Comparison of ENCODE assay signal across 6 cellular contexts in genomic region chr17:4988168-4988567, GRCh38. TPM values are rescaled to one million over a fixed set of nuclear protein-coding genes. Genes with fewer than 3 reads are reported as not detected.
DNase-seq lines count a peak whose midpoint lies in the region; ATAC-seq and FAIRE-seq lines count a peak whose summit lies in the region.

No MANE protein-coding gene starts in this region.

- H3K36me3 Mint-ChIP-seq in activated naive CD8-positive, alpha-beta T cell treated with anti-CD3 and anti-CD28 coated beads, Interleukin-2, amount 10 ng/mL, durations not matched to agents 7 days and 5 days, result peaks cover 8% of the 10 kb centered on the region

- DNase-seq in GM03348 (ENCODE audit: low spot score) (peak; percentile 20), NCI-H748 (lab: John Stamatoyannopoulos, UW; ENCODE audit: unreplicated experiment) (no peak), RCC 7860 (ENCODE audit: low spot score) (no peak), COR-L47 (lab: John Stamatoyannopoulos, UW) (no peak)
- DNase-seq in activated naive CD8-positive, alpha-beta T cell treated with anti-CD3 and anti-CD28 coated beads, Interleukin-2, amount 10 ng/mL, durations not matched to agents 7 days and 5 days, result no peak

- H3K9me3 ChIP-seq in mononuclear cell (ENCODE audit: low read depth, low read length), result no peaks in the 10 kb centered on the region

- H3K9me3 Mint-ChIP-seq in activated naive CD8-positive, alpha-beta T cell treated with anti-CD3 and anti-CD28 coated beads, Interleukin-2, amount 10 ng/mL, durations not matched to agents 7 days and 5 days, result no peaks in the 10 kb centered on the region

- POLR2A ChIA-PET in activated naive CD8-positive, alpha-beta T cell treated with anti-CD3 and anti-CD28 coated beads, Interleukin-2, amount 10 ng/mL, durations not matched to agents 7 days and 5 days (lab: Charles Lee), result interaction anchor here (0.5 to 4.5 kb wide), 10 partner anchors 10 to 114 kb away, joined by 3 to 27 read pairs (median 6); partner anchors contain the start of genes INCA1, KIF1C, PFN1 and RNF167

- H3K4me3 Mint-ChIP-seq in activated naive CD8-positive, alpha-beta T cell treated with anti-CD3 and anti-CD28 coated beads, Interleukin-2, amount 10 ng/mL, durations not matched to agents 7 days and 5 days, result peak overlapping the region; percentile 85

- no peak for ATAC-seq in activated naive CD8-positive, alpha-beta T cell treated with anti-CD3 and anti-CD28 coated beads, Interleukin-2, amount 10 ng/mL, durations not matched to agents 7 days and 5 days (ENCODE audit: low read depth)

- H3K4me3 ChIP-seq in mononuclear cell (ENCODE audit: low read length), result peak overlapping the region; percentile 88

- no peaks in the 10 kb centered on the region for H3K27me3 ChIP-seq in mononuclear cell (ENCODE audit: insufficient read depth, low read length)

- peak overlapping the region; percentile 78 for H3K27ac Mint-ChIP-seq in activated naive CD8-positive, alpha-beta T cell treated with anti-CD3 and anti-CD28 coated beads, Interleukin-2, amount 10 ng/mL, durations not matched to agents 7 days and 5 days

- H3K27me3 Mint-ChIP-seq in activated naive CD8-positive, alpha-beta T cell treated with anti-CD3 and anti-CD28 coated beads, Interleukin-2, amount 10 ng/mL, durations not matched to agents 7 days and 5 days, result no peaks in the 10 kb centered on the region

- no peak for FAIRE-seq in RCC 7860 (lab: Jason Lieb, UNC)

- H3K4me1 Mint-ChIP-seq in activated naive CD8-positive, alpha-beta T cell treated with anti-CD3 and anti-CD28 coated beads, Interleukin-2, amount 10 ng/mL, durations not matched to agents 7 days and 5 days, result peaks cover 26% of the 10 kb centered on the region

- peaks cover 31% of the 10 kb centered on the region for H3K4me1 ChIP-seq in mononuclear cell (ENCODE audit: insufficient read depth, low read length)

RNA-seq across cellular contexts. Expression of gene CAMTA2, which starts 0.7 kb away (rescaled TPM):
- 10 to 100 TPM; 62.0 to 67.7 TPM for total RNA-seq in activated naive CD8-positive, alpha-beta T cell treated with anti-CD3 and anti-CD28 coated beads, Interleukin-2, amount 10 ng/mL, durations not matched to agents 7 days and 5 days
- 12.9 TPM for total RNA-seq in mononuclear cell

RNA-seq across cellular contexts. Expression of gene INCA1, which starts 9.2 kb away (rescaled TPM):
- total RNA-seq in activated naive CD8-positive, alpha-beta T cell treated with anti-CD3 and anti-CD28 coated beads, Interleukin-2, amount 10 ng/mL, durations not matched to agents 7 days and 5 days, result under 1 TPM; 0.42 to 0.54 TPM
- total RNA-seq in mononuclear cell, result not detected

RNA-seq across cellular contexts. Expression of gene KIF1C, which starts 9.6 kb away (rescaled TPM):
- total RNA-seq in activated naive CD8-positive, alpha-beta T cell treated with anti-CD3 and anti-CD28 coated beads, Interleukin-2, amount 10 ng/mL, durations not matched to agents 7 days and 5 days, result 10 to 100 TPM; 35.5 to 37.3 TPM
- total RNA-seq in mononuclear cell, result 8.1 TPM

RNA-seq across cellular contexts. Expression of gene SPAG7, which starts 20.6 kb away (rescaled TPM):
- total RNA-seq in activated naive CD8-positive, alpha-beta T cell treated with anti-CD3 and anti-CD28 coated beads, Interleukin-2, amount 10 ng/mL, durations not matched to agents 7 days and 5 days, result 10 to 100 TPM; 47.1 to 51.9 TPM
- 30.4 TPM for total RNA-seq in mononuclear cell

RNA-seq across cellular contexts. Expression of gene ENO3, which starts 37.2 kb away (rescaled TPM):
- 10 to 100 TPM; 31.4 to 32.9 TPM for total RNA-seq in activated naive CD8-positive, alpha-beta T cell treated with anti-CD3 and anti-CD28 coated beads, Interleukin-2, amount 10 ng/mL, durations not matched to agents 7 days and 5 days
- 3.9 TPM for total RNA-seq in mononuclear cell
